Comparison of ENCODE assay signal across 13 cellular contexts in genomic region chr11:33507967-33508366, GRCh38.
DNase-seq lines count a peak whose midpoint lies in the region; TF ChIP-seq lines count a peak whose summit lies in the region.
"Had no signal": no experiment of that assay in that cellular context is flagged by ENCODE, and none has a peak within 500 bp of the region (broad histone marks: within the 10 kb centered on the region; RNA-seq: fewer than 3 reads in every experiment).

No MANE protein-coding gene starts in this region.

- DNase-seq in NCI-H2227 (lab: John Stamatoyannopoulos, UW; ENCODE audit: unreplicated experiment) (peak; percentile 37), NCI-H2227 treated with DMSO at 0.1 percent for 48 hours (lab: John Stamatoyannopoulos, UW) (no peak), NCI-H69 (lab: John Stamatoyannopoulos, UW) (peak; percentile 41), epithelial cell of esophagus (ENCODE audit: low read depth) (peak; percentile 62), skeletal muscle cell (ENCODE audit: low read depth) (peak; percentile 51), GM10248 (ENCODE audit: extremely low spot score) (no peak), dermis blood vessel endothelial cell (no peak)
- DNase-seq in effector CD8-positive, alpha-beta T cell (lab: John Stamatoyannopoulos, UW), result no peak
- DNase-seq: activated CD8-positive, alpha-beta T cell treated with anti-CD3 and anti-CD28 coated beads for 36 hours; activated naive CD4-positive, alpha-beta T cell treated with anti-CD3 and anti-CD28 coated beads for 36 hours; Karpas-422; posterior cingulate gyrus; T-helper 2 cell had no signal

- H3K4me3 ChIP-seq in epithelial cell of esophagus (ENCODE audit: low read length) (no peak overlapping the region), skeletal muscle cell (ENCODE audit: low read depth, low read length) (no peak overlapping the region)

- POLR2A ChIA-PET in GM10248 (lab: Yijun Ruan, JAX), result no interaction called here

- CTCF ChIA-PET in GM10248 (lab: Yijun Ruan, JAX), result interaction anchor here (1.0 to 1.7 kb wide), 2 partner anchors 16 to 47 kb away, joined by 3 to 4 read pairs; no protein-coding TSS in a partner anchor

- no peak for TF ChIP-seq CTCF in epithelial cell of esophagus (IDR thresholded peaks at IDR 0.05; ENCODE audit: insufficient read depth, low read depth, low read length, missing control alignments)
- no peak for TF ChIP-seq CTCF in GM10248 (IDR thresholded peaks at IDR 0.05; ENCODE audit: control extremely low read depth, extremely low read depth, low read depth, missing control alignments)

Comparison
In these comparisons a context has a peak if more than half of its experiments do, and no peak if none do; other contexts are left out.
1. DNase-seq: peak in NCI-H2227 (single experiment), NCI-H69 (single experiment), epithelial cell of esophagus (single experiment) and skeletal muscle cell (single experiment); none in NCI-H2227 treated with DMSO at 0.1 percent for 48 hours (single experiment), GM10248 (single experiment), dermis blood vessel endothelial cell (single experiment) and effector CD8-positive, alpha-beta T cell (single experiment).